In the genomic region with DNA sequence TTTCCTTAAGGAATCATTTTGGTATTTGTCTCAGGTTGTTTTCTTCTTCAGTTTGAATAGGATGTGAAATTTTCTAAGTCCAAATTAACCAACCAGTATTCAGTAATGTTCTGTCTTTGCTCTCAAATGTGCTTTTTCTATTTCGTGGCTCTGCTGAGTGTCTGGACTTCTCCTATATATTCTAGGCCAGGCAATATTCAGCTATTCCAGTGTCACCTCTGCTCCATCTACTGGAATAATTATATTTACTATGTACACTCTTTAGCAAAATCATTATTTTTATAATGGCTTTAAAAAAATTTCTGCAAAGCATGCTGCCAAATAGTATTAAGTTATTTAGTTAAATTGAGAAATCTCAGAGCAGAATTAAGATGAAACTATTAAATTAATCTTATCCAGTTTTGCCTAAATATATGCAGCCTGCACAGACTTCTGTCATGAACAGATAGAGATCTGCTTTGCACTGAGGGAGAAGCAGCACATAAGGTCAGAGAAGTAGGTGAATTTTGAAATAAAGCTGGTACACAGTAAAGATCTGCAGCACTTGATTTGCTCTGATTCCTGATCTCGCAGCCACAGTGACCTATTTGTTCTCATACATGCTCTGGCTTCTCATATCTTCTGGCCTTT, we compare ENCODE assay signal across 32 cellular contexts.
"Had no signal": no experiment of that assay in that cellular context is flagged by ENCODE, and none has a peak within 500 bp of the region (broad histone marks: within the 10 kb centered on the region; RNA-seq: fewer than 3 reads in every experiment).

No MANE protein-coding gene starts in this region.

- DNase-seq: activated CD4-positive, alpha-beta memory T cell treated with anti-CD3 and anti-CD28 coated beads for 36 hours; activated CD4-positive, alpha-beta T cell treated with anti-CD3 and anti-CD28 coated beads, Interleukin-2, amount 10 ng/mL, durations not matched to agents 7 days and 5 days; activated CD4-positive, CD25-positive, alpha-beta regulatory T cell; activated CD8-positive, alpha-beta memory T cell treated with anti-CD3 and anti-CD28 coated beads for 24 hours; activated effector memory CD4-positive, alpha-beta T cell treated with anti-CD3 and anti-CD28 coated beads, Interleukin-2, amount 50 U/mL, for 16 hours; activated naive CD4-positive, alpha-beta T cell treated with Interleukin-2 at 50 U/mL for 16 hours; activated naive CD8-positive, alpha-beta T cell treated with anti-CD3 and anti-CD28 coated beads, Interleukin-2, amount 50 U/mL, for 24 hours; activated T-cell treated with anti-CD3 and anti-CD28 coated beads, Interleukin-2, amount 50 U/mL, for 4 hours; amniotic stem cell; body of pancreas; KG1; MG63; MV-4-11; NCI-H1105 treated with DMSO at 0.1 percent for 48 hours; NCI-H1436 treated with DMSO at 0.1 percent for 48 hours; NCI-H1930; NCI-H345; NCI-H510A; NCI-H526 treated with DMSO at 0.1 percent for 48 hours; Peyer's patch; Right ventricle myocardium superior; SJCRH30; T-cell; T-helper 2 cell; T1000 had no signal

- H3K27me3 ChIP-seq: ascending aorta, body of pancreas, MG63, Peyer's patch, SJCRH30 had no signal

- H3K27ac Mint-ChIP-seq: activated CD4-positive, alpha-beta memory T cell treated with anti-CD3 and anti-CD28 coated beads for 36 hours; activated CD4-positive, alpha-beta T cell treated with anti-CD3 and anti-CD28 coated beads, Interleukin-2, amount 10 ng/mL, durations not matched to agents 7 days and 5 days; activated naive CD4-positive, alpha-beta T cell treated with anti-CD3 and anti-CD28 coated beads, Interleukin-2, amount 50 U/mL, for 72 hours; activated naive CD8-positive, alpha-beta T cell treated with anti-CD3 and anti-CD28 coated beads, Interleukin-2, amount 50 U/mL, for 24 hours; IgD-negative memory B cell; T-cell had no signal

- H3K27ac ChIP-seq: ascending aorta, body of pancreas, Peyer's patch, RWPE1, SJCRH30 had no signal

- H3K4me1 ChIP-seq: ascending aorta, body of pancreas, Peyer's patch, SJCRH30 had no signal

- H3K4me1 Mint-ChIP-seq: activated CD4-positive, alpha-beta T cell treated with anti-CD3 and anti-CD28 coated beads, Interleukin-2, amount 10 ng/mL, durations not matched to agents 7 days and 5 days; activated naive CD8-positive, alpha-beta T cell treated with anti-CD3 and anti-CD28 coated beads, Interleukin-2, amount 50 U/mL, for 24 hours; central memory CD8-positive, alpha-beta T cell; IgD-negative memory B cell; T-cell had no signal

- H3K27me3 Mint-ChIP-seq: activated CD4-positive, alpha-beta memory T cell treated with anti-CD3 and anti-CD28 coated beads for 36 hours; activated CD4-positive, alpha-beta T cell treated with anti-CD3 and anti-CD28 coated beads, Interleukin-2, amount 10 ng/mL, durations not matched to agents 7 days and 5 days; activated naive CD8-positive, alpha-beta T cell treated with anti-CD3 and anti-CD28 coated beads, Interleukin-2, amount 50 U/mL, for 24 hours; central memory CD8-positive, alpha-beta T cell; IgD-negative memory B cell; T-cell had no signal

- H3K4me3 Mint-ChIP-seq: activated CD4-positive, alpha-beta memory T cell treated with anti-CD3 and anti-CD28 coated beads for 36 hours; activated CD4-positive, alpha-beta T cell treated with anti-CD3 and anti-CD28 coated beads, Interleukin-2, amount 10 ng/mL, durations not matched to agents 7 days and 5 days; activated naive CD8-positive, alpha-beta T cell treated with anti-CD3 and anti-CD28 coated beads, Interleukin-2, amount 50 U/mL, for 24 hours; activated T-cell treated with anti-CD3 and anti-CD28 coated beads, Interleukin-2, amount 50 U/mL, for 4 hours; central memory CD8-positive, alpha-beta T cell; IgD-negative memory B cell; T-cell had no signal

- H3K36me3 Mint-ChIP-seq: activated CD4-positive, alpha-beta memory T cell treated with anti-CD3 and anti-CD28 coated beads for 36 hours; activated naive CD4-positive, alpha-beta T cell treated with anti-CD3 and anti-CD28 coated beads, Interleukin-2, amount 50 U/mL, for 72 hours; IgD-negative memory B cell; T-cell had no signal

- H3K9me3 ChIP-seq: ascending aorta, body of pancreas, SJCRH30 had no signal

- H3K4me3 ChIP-seq: ascending aorta, body of pancreas, MG63, Peyer's patch, SJCRH30 had no signal

- FAIRE-seq: bronchial epithelial cell, TTC549 had no signal

- ATAC-seq: activated naive CD4-positive, alpha-beta T cell treated with anti-CD3 and anti-CD28 coated beads, Interleukin-2, amount 50 U/mL, for 72 hours; activated naive CD8-positive, alpha-beta T cell treated with anti-CD3 and anti-CD28 coated beads, Interleukin-2, amount 50 U/mL, for 24 hours; activated T-cell treated with anti-CD3 and anti-CD28 coated beads, Interleukin-2, amount 50 U/mL, for 4 hours; body of pancreas; T-cell had no signal

- H3K36me3 ChIP-seq: MG63, Peyer's patch, SJCRH30 had no signal
